ENCODE assay signal across 16 cellular contexts in the genomic region with DNA sequence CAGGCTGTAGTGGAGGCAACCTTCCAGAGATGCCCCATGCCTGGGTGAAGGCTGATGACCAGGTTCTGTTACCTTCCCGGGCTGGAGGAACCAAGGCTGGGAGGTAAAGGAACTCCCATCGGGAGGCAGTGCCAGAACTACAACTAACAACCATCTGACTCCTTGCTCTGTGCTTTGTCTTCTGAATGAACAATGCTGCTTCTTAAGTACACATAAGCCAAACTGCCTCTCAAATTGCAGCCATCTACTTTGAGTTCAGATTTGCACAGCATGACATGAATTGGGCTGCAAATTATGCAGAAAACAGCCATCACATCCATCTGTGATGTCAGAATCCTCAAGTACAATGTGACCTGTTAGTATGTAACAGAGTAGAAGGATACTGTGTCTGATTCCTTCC.
DNase-seq lines count a peak whose midpoint lies in the region; ATAC-seq and TF ChIP-seq lines count a peak whose summit lies in the region.
"Had no signal": no experiment of that assay in that cellular context is flagged by ENCODE, and none has a peak within 500 bp of the region (broad histone marks: within the 10 kb centered on the region; RNA-seq: fewer than 3 reads in every experiment).

No MANE protein-coding gene starts in this region.

- peak; percentile 94 for TF ChIP-seq EP300 in neural cell (conservative IDR thresholded peaks at IDR 0.05; ENCODE audit: poor library complexity, severe bottlenecking)

- no peak for ATAC-seq in gastrocnemius medialis

- peaks cover 2% of the 10 kb centered on the region for H3F3A ChIP-seq in neural cell (ENCODE audit: insufficient read depth, low read length, poor library complexity, severe bottlenecking)

- H3K36me3 ChIP-seq in neural cell (ENCODE audit: insufficient read depth, low read length) (no peaks in the 10 kb centered on the region), gastrocnemius medialis (no peaks in the 10 kb centered on the region)
- H3K36me3 ChIP-seq: SJCRH30 had no signal

- no peaks in the 10 kb centered on the region for H3K27me3 ChIP-seq in neural cell (ENCODE audit: insufficient read depth, low read depth, low read length)
- no peaks in the 10 kb centered on the region for H3K27me3 ChIP-seq in gastrocnemius medialis
- H3K27me3 ChIP-seq: SJCRH30 had no signal

- no peak overlapping the region for H2AFZ ChIP-seq in neural cell (ENCODE audit: low read depth, low read length)
- H2AFZ ChIP-seq: PC-9 had no signal

- in situ Hi-C loops in gastrocnemius medialis (cut with MboI; ENCODE audit: low sequenced_read_pairs in 4 of 4), result no loop called here

- H3K9ac ChIP-seq in neural cell (ENCODE audit: low read length), result peak overlapping the region; percentile 51

- peak; percentile 37 for TF ChIP-seq RAD21 in neural cell (conservative IDR thresholded peaks at IDR 0.05)

- no peaks in the 10 kb centered on the region for H4K20me1 ChIP-seq in neural cell (ENCODE audit: insufficient read depth)

- WGBS in lower leg skin, 2 donors, result 85 to 91% methylated on average over 2 of the region's 2 CpGs

- TF ChIP-seq POLR2A in lower leg skin (IDR thresholded peaks at IDR 0.05) (no peak), gastrocnemius medialis (IDR thresholded peaks at IDR 0.05) (no peak)

- no peaks in the 10 kb centered on the region for H3K79me2 ChIP-seq in neural cell (replicated peaks; ENCODE audit: insufficient read depth, low read length)

- TF ChIP-seq CTCF in neural cell (IDR thresholded peaks at IDR 0.05; ENCODE audit: poor library complexity, severe bottlenecking), result no peak
- no peak for TF ChIP-seq CTCF in lower leg skin (IDR thresholded peaks at IDR 0.05)
- TF ChIP-seq CTCF in gastrocnemius medialis (IDR thresholded peaks at IDR 0.05 in 4 of 5, conservative IDR thresholded peaks at IDR 0.05 in 1 of 5), result no peak

- H3K9me3 ChIP-seq in neural cell (ENCODE audit: low read length) (no peaks in the 10 kb centered on the region), gastrocnemius medialis (no peaks in the 10 kb centered on the region)
- H3K9me3 ChIP-seq: SJCRH30 had no signal

- intact Hi-C loops in lower leg skin (cut with DNase I; ENCODE audit: low total_unique reads) (no loop called here), gastrocnemius medialis (cut with DNase I; ENCODE audit: low total_unique reads) (loop anchor here (10.0 kb wide), 1 partner anchor 187 kb away; no protein-coding TSS in a partner anchor)

- H3K4me1 ChIP-seq in gastrocnemius medialis, result no peaks in the 10 kb centered on the region
- H3K4me1 ChIP-seq: SJCRH30 had no signal

- peak overlapping the region; percentile 91 for H3K27ac ChIP-seq in neural cell (ENCODE audit: low read length)
- no peak overlapping the region for H3K27ac ChIP-seq in gastrocnemius medialis
- H3K27ac ChIP-seq: C4-2B, HL-60, PC-9, SJCRH30 had no signal

- peak; percentile 48 to 91 (median 86) for DNase-seq in NCI-H1417 (lab: John Stamatoyannopoulos, UW)
- peak; percentile 6 for DNase-seq in NCI-H2081 treated with DMSO at 0.1 percent for 48 hours (lab: John Stamatoyannopoulos, UW)
- DNase-seq in NCI-H748 treated with DMSO at 0.1 percent for 48 hours (lab: John Stamatoyannopoulos, UW), result peak; percentile 91
- DNase-seq in lower leg skin (ENCODE audit: low spot score in 2 of 2), result no peak
- no peak for DNase-seq in gastrocnemius medialis
- DNase-seq in SW 1271 (lab: John Stamatoyannopoulos, UW), result no peak
- DNase-seq: EL, HFFc6, NCI-H1436 treated with DMSO at 0.1 percent for 48 hours, NCI-H226, NCI-H774, PC-9, SJCRH30 had no signal

- H3K4me2 ChIP-seq in neural cell (ENCODE audit: low read length), result peak overlapping the region; percentile 31
- H3K4me2 ChIP-seq: PC-9 had no signal

- no peaks in the 10 kb centered on the region for H3K9me2 ChIP-seq in neural cell (ENCODE audit: insufficient read depth, low read length)

- peak overlapping the region; percentile 28 for H3K4me3 ChIP-seq in neural cell (ENCODE audit: low read length)
- H3K4me3 ChIP-seq in lower leg skin (ENCODE audit: low read depth, poor library complexity, severe bottlenecking), result no peak overlapping the region
- no peak overlapping the region for H3K4me3 ChIP-seq in gastrocnemius medialis
- H3K4me3 ChIP-seq: PC-9, SJCRH30 had no signal

TF ChIP-seq in neural cell, 6 proteins besides CTCF, POLR2A, EP300 and RAD21:
- TF ChIP-seq TAF1 (IDR thresholded peaks at IDR 0.05; ENCODE audit: low read depth) (no peak), REST (IDR thresholded peaks at IDR 0.05; ENCODE audit: borderline replicate concordance) (peak; percentile 16), SMC3 (conservative IDR thresholded peaks at IDR 0.05; ENCODE audit: poor library complexity) (no peak), EZH2 (IDR thresholded peaks at IDR 0.05; ENCODE audit: borderline replicate concordance, insufficient read depth, low read length, poor library complexity, severe bottlenecking) (no peak), POLR2AphosphoS5 (IDR thresholded peaks at IDR 0.05) (peak; percentile 87), MXI1 (conservative IDR thresholded peaks at IDR 0.05; ENCODE audit: poor library complexity, severe bottlenecking) (peak; percentile 21)

Comparison
In these comparisons a context has a peak if more than half of its experiments do, and no peak if none do; other contexts are left out.
1. DNase-seq: peak in NCI-H1417 (3 of 3), NCI-H2081 treated with DMSO at 0.1 percent for 48 hours (single experiment) and NCI-H748 treated with DMSO at 0.1 percent for 48 hours (single experiment); none in lower leg skin (0 of 2), gastrocnemius medialis (0 of 2) and SW 1271 (0 of 2).